Comparison of ENCODE assay signal across 20 cellular contexts in the genomic region with DNA sequence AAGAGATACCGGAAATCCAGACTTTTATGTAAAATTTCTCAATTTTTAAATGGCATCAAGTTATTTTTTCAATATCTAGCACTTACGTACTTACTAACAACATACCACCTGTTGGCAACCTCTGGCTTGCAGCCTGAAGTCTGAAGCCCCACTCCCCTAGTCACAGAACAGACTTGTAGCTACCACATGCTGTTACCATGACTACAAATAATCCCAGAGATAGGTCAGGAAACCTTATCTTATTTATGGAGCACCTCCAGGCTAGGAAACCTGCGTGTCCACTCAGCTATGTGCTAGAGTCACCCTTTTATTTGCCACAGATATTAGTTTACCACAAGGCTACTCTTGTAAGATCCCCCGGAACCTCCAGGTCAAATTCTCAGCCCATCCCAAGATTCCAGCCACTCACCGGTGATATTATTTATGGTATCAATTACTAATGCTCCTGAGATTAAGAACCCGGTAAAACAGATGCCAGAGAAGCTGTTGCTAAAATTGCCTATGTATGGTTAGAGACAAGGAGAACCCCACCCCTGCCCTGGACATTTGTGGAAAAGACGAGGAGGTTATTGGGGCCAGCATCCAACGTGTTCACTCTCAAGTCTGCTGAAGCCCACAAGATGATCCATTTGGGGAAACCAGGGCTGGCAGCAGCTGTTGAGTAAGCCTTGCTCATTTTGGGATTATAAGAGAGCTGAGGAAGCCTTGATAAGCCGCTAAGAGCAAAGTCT.
DNase-seq lines count a peak whose midpoint lies in the region; ATAC-seq, FAIRE-seq and TF ChIP-seq lines count a peak whose summit lies in the region.
"Had no signal": no experiment of that assay in that cellular context is flagged by ENCODE, and none has a peak within 500 bp of the region (broad histone marks: within the 10 kb centered on the region; RNA-seq: fewer than 3 reads in every experiment).

No MANE protein-coding gene starts in this region.

- POLR2A ChIA-PET in H1 (lab: Charles Lee; ENCODE audit: partially characterized antibody), result no interaction called here

- no peak overlapping the region for H4K5ac ChIP-seq in H1 (ENCODE audit: insufficient read length, low read depth, low read length)

- H3K23me2 ChIP-seq in H1 (ENCODE audit: low read depth, low read length), result no peaks in the 10 kb centered on the region

- 91% methylated on average over 9 of the region's 9 CpGs; no CpG with 5 or more reads in 1 of the 2 experiments for WGBS in H1 (ENCODE audit: extremely low coverage in 1 of 2, insufficient coverage in 1 of 2, insufficient read length in 1 of 2, insufficient replicate concordance in 2 of 2, low coverage in 1 of 2, low lambda C conversion rate in 2 of 2, missing lambda C conversion rate in 1 of 2), 2 experiments

- H3K79me2 ChIP-seq in H1 (ENCODE audit: control insufficient read depth in 1 of 2, insufficient read depth in 2 of 2, low read length in 2 of 2), result no peaks in the 10 kb centered on the region

- no peak for ATAC-seq in GM21360 (IDR thresholded peaks at IDR 0.05; ENCODE audit: unreplicated experiment)
- ATAC-seq: A549, GM12878, GM23338 had no signal

- H2BK15ac ChIP-seq in H1 (ENCODE audit: low read length), result no peak overlapping the region

- H3K23ac ChIP-seq in H1 (ENCODE audit: insufficient read length), result no peak overlapping the region

- H2BK5ac ChIP-seq in H1 (ENCODE audit: low read depth, low read length), result no peak overlapping the region

- DNase-seq in NCI-H748 (lab: John Stamatoyannopoulos, UW; ENCODE audit: unreplicated experiment), result peak; percentile 56
- no peak for DNase-seq in NCI-H748 treated with DMSO at 0.1 percent for 48 hours (lab: John Stamatoyannopoulos, UW)
- DNase-seq in NCI-H69 (lab: John Stamatoyannopoulos, UW), result peak; percentile 1
- DNase-seq in H1 (ENCODE audit: low read depth in 1 of 2, low spot score in 2 of 2), result no peak
- DNase-seq in A172 (ENCODE audit: low spot score), result no peak
- no peak for DNase-seq in activated CD4-positive, alpha-beta T cell treated with anti-CD3 and anti-CD28 coated beads, Interleukin-2, amount 50 U/mL, for 1 hour
- DNase-seq: Caco-2; CD4-positive, alpha-beta T cell; DMS53; EL; HFFc6; NCI-H1105; NCI-H2081; NCI-H774 had no signal

- no peaks in the 10 kb centered on the region for H3K79me1 ChIP-seq in H1 (ENCODE audit: low read depth, low read length)

- H3K4ac ChIP-seq in H1 (replicated peaks; ENCODE audit: insufficient read length, low read depth, low read length), result no peak overlapping the region

- H3K36me3 ChIP-seq in H1 (ENCODE audit: control insufficient read depth in 2 of 4, insufficient read depth in 4 of 4, low read length in 3 of 4) (no peaks in the 10 kb centered on the region), skeletal muscle tissue (ENCODE audit: control insufficient read depth in 3 of 3, insufficient read depth in 3 of 3, low read length in 3 of 3) (no peaks in the 10 kb centered on the region)
- H3K36me3 ChIP-seq: SJSA1 had no signal

- H2BK120ac ChIP-seq in H1 (replicated peaks; ENCODE audit: low read depth, low read length), result no peak overlapping the region

- no peak overlapping the region for H2BK20ac ChIP-seq in H1 (ENCODE audit: low read length)

- H2AFZ ChIP-seq in H1 (ENCODE audit: low read length), result no peak overlapping the region
- H2AFZ ChIP-seq: GM23338 had no signal

- no peak overlapping the region for H3K56ac ChIP-seq in H1 (replicated peaks; ENCODE audit: insufficient read length, low read depth, low read length)

- FAIRE-seq in H1 (lab: Jason Lieb, UNC), result no peak
- FAIRE-seq: A549, GM12878 had no signal

- no peaks in the 10 kb centered on the region for H3K9me3 ChIP-seq in H1 (ENCODE audit: insufficient read depth in 2 of 2, low read depth in 1 of 2, low read length in 1 of 2)
- H3K9me3 ChIP-seq in skeletal muscle tissue (ENCODE audit: control insufficient read depth in 3 of 3, low read length in 3 of 3), result no peaks in the 10 kb centered on the region
- H3K9me3 ChIP-seq: A549, Caco-2, SJSA1 had no signal

- no peaks in the 10 kb centered on the region for H3K4me1 ChIP-seq in H1 (replicated peaks in 1 of 4; ENCODE audit: control insufficient read depth in 3 of 4, insufficient read depth in 4 of 4, low read length in 3 of 4)
- H3K4me1 ChIP-seq in skeletal muscle tissue (ENCODE audit: control insufficient read depth in 3 of 3, insufficient read depth in 3 of 3, low read length in 3 of 3), result peaks cover 2 to 13% (median 11%) of the 10 kb centered on the region in 3 donors
- H3K4me1 ChIP-seq: A549, Caco-2, SJSA1 had no signal

- H3K4me3 ChIP-seq in H1 (ENCODE audit: extremely low read depth in 1 of 4, insufficient read depth in 2 of 4, low read depth in 3 of 4, low read length in 4 of 4), result no peak overlapping the region
- H3K4me3 ChIP-seq in skeletal muscle tissue (ENCODE audit: low read length in 3 of 3), result no peak overlapping the region
- H3K4me3 ChIP-seq: A549, GM12878, GM23338, SJSA1 had no signal

- H3K27me3 ChIP-seq in H1 (replicated peaks in 1 of 4; ENCODE audit: control insufficient read depth in 3 of 4, extremely low read depth in 1 of 4, insufficient read depth in 3 of 4, low read length in 3 of 4), result no peaks in the 10 kb centered on the region
- no peaks in the 10 kb centered on the region for H3K27me3 ChIP-seq in skeletal muscle tissue (ENCODE audit: control insufficient read depth in 3 of 3, insufficient read depth in 3 of 3, low read length in 3 of 3)

- CTCF ChIA-PET in H1 (lab: Charles Lee; ENCODE audit: partially characterized antibody), result interaction anchor here (0.9 kb wide), 1 partner anchor 50 kb away, joined by 3 read pairs; no protein-coding TSS in a partner anchor

- TF ChIP-seq CTCF in H1 (IDR thresholded peaks at IDR 0.05; ENCODE audit: control extremely low read depth in 1 of 3, insufficient read depth in 1 of 3, low read depth in 1 of 3, low read length in 3 of 3), result no peak

- no peak overlapping the region for H3K9ac ChIP-seq in H1 (replicated peaks in 1 of 4; ENCODE audit: extremely low read depth in 1 of 4, low read depth in 3 of 4, low read length in 3 of 4)
- no peak overlapping the region for H3K9ac ChIP-seq in skeletal muscle tissue (ENCODE audit: low read depth in 1 of 3, low read length in 3 of 3)

- TF ChIP-seq POLR2A in H1 (IDR thresholded peaks at IDR 0.05; ENCODE audit: control extremely low read depth in 1 of 2, low read depth in 2 of 2, low read length in 2 of 2), result no peak

- TF ChIP-seq EP300 in H1 (IDR thresholded peaks at IDR 0.05; ENCODE audit: borderline replicate concordance in 1 of 2, low read depth in 2 of 2, low read length in 2 of 2), result no peak

- H4K91ac ChIP-seq in H1 (replicated peaks; ENCODE audit: insufficient read length, low read length), result peak overlapping the region; percentile 19

- no peak overlapping the region for H2AK5ac ChIP-seq in H1 (ENCODE audit: low read depth, low read length)

- no peak overlapping the region for H3K18ac ChIP-seq in H1 (ENCODE audit: extremely low read depth, low read length)

- no peak overlapping the region for H3K27ac ChIP-seq in H1 (ENCODE audit: low read depth, low read length)
- H3K27ac ChIP-seq in skeletal muscle tissue (ENCODE audit: low read depth, low read length), result peak overlapping the region; percentile 10
- H3K27ac ChIP-seq: A549, SJSA1 had no signal

- H4K20me1 ChIP-seq in H1 (replicated peaks in 1 of 2; ENCODE audit: control insufficient read depth in 1 of 2, insufficient read depth in 2 of 2, low read length in 2 of 2), result no peaks in the 10 kb centered on the region

- no peak overlapping the region for H2BK12ac ChIP-seq in H1 (ENCODE audit: low read depth, low read length)

- no peak overlapping the region for H4K8ac ChIP-seq in H1 (ENCODE audit: extremely low read depth, insufficient read depth, low read length)

- no peak for TF ChIP-seq RAD21 in H1 (IDR thresholded peaks at IDR 0.05 in 1 of 2, conservative IDR thresholded peaks at IDR 0.05 in 1 of 2; ENCODE audit: low read depth in 2 of 2, low read length in 2 of 2)

- no peak overlapping the region for H3K4me2 ChIP-seq in H1 (ENCODE audit: insufficient read depth in 1 of 2, low read depth in 2 of 2, low read length in 2 of 2)
- H3K4me2 ChIP-seq: A549, GM23338 had no signal

- no peak overlapping the region for H3K14ac ChIP-seq in H1 (ENCODE audit: insufficient read length)

TF ChIP-seq in H1, 55 proteins besides CTCF, POLR2A, EP300 and RAD21:
- no peak for TF ChIP-seq SRF (IDR thresholded peaks at IDR 0.05; ENCODE audit: low read depth, low read length)
- TF ChIP-seq PHF8 (conservative IDR thresholded peaks at IDR 0.05; ENCODE audit: low read depth, low read length), result no peak
- TF ChIP-seq NRF1 (IDR thresholded peaks at IDR 0.05; ENCODE audit: low read depth, low read length), result no peak
- no peak for TF ChIP-seq HDAC2 (IDR thresholded peaks at IDR 0.05; ENCODE audit: borderline replicate concordance in 1 of 2, low read depth in 2 of 2, low read length in 2 of 2)

Comparison
In these comparisons a context has a peak if more than half of its experiments do, and no peak if none do; other contexts are left out.
1. DNase-seq: peak in NCI-H748 (single experiment) and NCI-H69 (single experiment); none in NCI-H748 treated with DMSO at 0.1 percent for 48 hours (single experiment), H1 (0 of 2), A172 (single experiment) and activated CD4-positive, alpha-beta T cell treated with anti-CD3 and anti-CD28 coated beads, Interleukin-2, amount 50 U/mL, for 1 hour (single experiment).